Comparison of ENCODE assay signal across 21 cellular contexts in the genomic region with DNA sequence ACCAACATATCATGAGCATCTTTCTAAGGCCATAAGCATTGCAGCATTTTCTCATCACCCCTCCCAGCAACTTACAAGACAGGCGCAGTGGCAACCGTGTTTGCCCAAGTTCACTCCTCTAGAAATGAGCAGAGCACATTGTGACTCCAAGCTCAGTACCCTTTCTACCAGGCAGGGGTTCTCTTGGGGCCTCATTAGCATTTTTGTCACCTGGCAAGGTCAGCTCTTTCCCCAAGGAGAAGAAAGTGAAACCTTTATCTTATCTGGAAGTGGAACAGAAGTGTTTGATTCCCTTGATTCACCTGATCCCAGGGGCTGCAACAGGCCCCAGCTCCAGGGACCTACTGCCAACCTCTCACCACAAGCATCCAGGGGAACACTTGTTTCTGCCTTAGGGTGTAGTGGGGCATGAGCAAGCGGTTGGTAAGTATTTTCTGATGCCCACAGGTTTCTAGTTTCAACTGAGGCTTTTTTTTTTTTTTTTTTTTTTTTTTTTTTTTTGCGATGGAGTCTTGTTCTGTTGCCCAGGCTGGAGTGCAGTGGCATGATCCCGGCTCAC.
"Had no signal": no experiment of that assay in that cellular context is flagged by ENCODE, and none has a peak within 500 bp of the region (broad histone marks: within the 10 kb centered on the region; RNA-seq: fewer than 3 reads in every experiment).

No MANE protein-coding gene starts in this region.

- DNase-seq: activated CD4-positive, alpha-beta T cell treated with anti-CD3 and anti-CD28 coated beads for 48 hours; activated CD4-positive, CD25-positive, alpha-beta regulatory T cell; activated CD8-positive, alpha-beta T cell treated with anti-CD3 and anti-CD28 coated beads for 36 hours; activated naive CD4-positive, alpha-beta T cell treated with anti-CD3 and anti-CD28 coated beads for 36 hours; activated T-cell treated with anti-CD3 and anti-CD28 coated beads, Interleukin-2, amount 50 U/mL, for 24 hours; body of pancreas; foreskin fibroblast; lower lobe of right lung; midbrain; nephron progenitor cell; stimulated activated CD4-positive, alpha-beta T cell treated with anti-CD3 and anti-CD28 coated beads, Interleukin-12 subunit alpha, Interleukin-12 subunit beta, amount 100 ng/mL, for 4 hours; stimulated activated CD4-positive, alpha-beta T cell treated with anti-CD3 and anti-CD28 coated beads, Interleukin-1b, Interleukin-23, amount 100 ng/mL, for 48 hours; stimulated activated CD8-positive, alpha-beta memory T cell treated with anti-CD3 and anti-CD28 coated beads, Interleukin-4, amount 100 ng/mL, for 48 hours; stimulated activated naive CD8-positive, alpha-beta T cell treated with anti-CD3 and anti-CD28 coated beads, Interleukin-15, Interleukin-2, amounts not matched to agents 100 U/mL and 50 U/mL, for 24 hours; substantia nigra; tibial artery; uterus had no signal

- H3K9me3 ChIP-seq: body of pancreas, lower lobe of right lung, right atrium auricular region, tibial artery, uterus had no signal

- H3K9me3 Mint-ChIP-seq: activated T-cell treated with anti-CD3 and anti-CD28 coated beads, Interleukin-2, amount 50 U/mL, for 24 hours; activated T-helper 2 cell treated with anti-CD3 and anti-CD28 coated beads, Interferon-gamma antibody, Interleukin-2, Interleukin-4, amounts not matched to agents 10 μg/mL and 5 μg/mL and 100 μg/mL, durations not matched to agents 14 hours and 24 hours and 36 hours; nephron progenitor cell had no signal

- H3K4me1 ChIP-seq: lower lobe of right lung, right atrium auricular region, tibial artery, uterus had no signal

- H3K27ac Mint-ChIP-seq: activated CD8-positive, alpha-beta T cell treated with anti-CD3 and anti-CD28 coated beads for 36 hours; activated naive CD4-positive, alpha-beta T cell treated with anti-CD3 and anti-CD28 coated beads for 36 hours; activated T-helper 2 cell treated with anti-CD3 and anti-CD28 coated beads, Interferon-gamma antibody, Interleukin-2, Interleukin-4, amounts not matched to agents 10 μg/mL and 5 μg/mL and 100 μg/mL, durations not matched to agents 14 hours and 24 hours and 36 hours; nephron progenitor cell; progenitor cell of endocrine pancreas had no signal

- H3K27ac ChIP-seq: body of pancreas, epithelial cell of prostate, lower lobe of right lung, right atrium auricular region, tibial artery, uterus had no signal

- ATAC-seq: activated CD8-positive, alpha-beta T cell treated with anti-CD3 and anti-CD28 coated beads for 36 hours; body of pancreas; stimulated activated naive CD8-positive, alpha-beta T cell treated with anti-CD3 and anti-CD28 coated beads, Interleukin-15, Interleukin-2, amounts not matched to agents 100 U/mL and 50 U/mL, for 24 hours had no signal

- H3K27me3 Mint-ChIP-seq: activated CD8-positive, alpha-beta T cell treated with anti-CD3 and anti-CD28 coated beads for 36 hours; activated T-cell treated with anti-CD3 and anti-CD28 coated beads, Interleukin-2, amount 50 U/mL, for 24 hours had no signal

- H3K4me3 ChIP-seq: body of pancreas, lower lobe of right lung, right atrium auricular region, tibial artery, uterus had no signal

- H3K36me3 ChIP-seq: lower lobe of right lung, right atrium auricular region, tibial artery, uterus had no signal

- H3K4me3 Mint-ChIP-seq: activated CD8-positive, alpha-beta T cell treated with anti-CD3 and anti-CD28 coated beads for 36 hours; activated naive CD4-positive, alpha-beta T cell treated with anti-CD3 and anti-CD28 coated beads for 36 hours; activated T-cell treated with anti-CD3 and anti-CD28 coated beads, Interleukin-2, amount 50 U/mL, for 24 hours; nephron progenitor cell had no signal
